ENCODE assay signal across 10 cellular contexts in genomic region chr1:240967070-240967724, GRCh38.
A peak's percentile ranks its signal among the peaks of the same experiment; 100 is the strongest.
DNase-seq lines count a peak whose midpoint lies in the region; ATAC-seq and TF ChIP-seq lines count a peak whose summit lies in the region.
"Had no signal": no experiment of that assay in that cellular context is flagged by ENCODE, and none has a peak within 500 bp of the region (broad histone marks: within the 10 kb centered on the region; RNA-seq: fewer than 3 reads in every experiment).

No MANE protein-coding gene starts in this region.

- H3K27me3 Mint-ChIP-seq in neural crest cell (ENCODE audit: low read depth), result no peaks in the 10 kb centered on the region
- H3K27me3 Mint-ChIP-seq in naive thymus-derived CD8-positive, alpha-beta T cell, result peaks cover 0 to 4% (median 0%) of the 10 kb centered on the region in 5 donors

- H3K4me1 Mint-ChIP-seq in neural crest cell, result no peaks in the 10 kb centered on the region
- H3K4me1 Mint-ChIP-seq in naive thymus-derived CD8-positive, alpha-beta T cell, result no peaks in the 10 kb centered on the region

- intact Hi-C loops in dorsolateral prefrontal cortex (cut with DNase I), result no loop called here

- H3K4me3 ChIP-seq in GM12864 (ENCODE audit: low read depth, low read length) (no peak overlapping the region), NB4 (ENCODE audit: low read depth, low read length) (no peak overlapping the region), dorsolateral prefrontal cortex (no peak overlapping the region)

- H3K27ac Mint-ChIP-seq in neural crest cell (ENCODE audit: unreplicated experiment), result no peak overlapping the region
- peak overlapping the region in 1 of 10 donors; percentile 3 for H3K27ac Mint-ChIP-seq in naive thymus-derived CD8-positive, alpha-beta T cell

- H3K9me3 Mint-ChIP-seq in neural crest cell, result peaks cover 2% of the 10 kb centered on the region
- peaks cover 0 to 7% (median 5%) of the 10 kb centered on the region in 9 donors for H3K9me3 Mint-ChIP-seq in naive thymus-derived CD8-positive, alpha-beta T cell

- H3K27me3 ChIP-seq in dorsolateral prefrontal cortex, result no peaks in the 10 kb centered on the region

- POLR2A ChIA-PET in naive thymus-derived CD8-positive, alpha-beta T cell (lab: Charles Lee), result no interaction called here

- TF ChIP-seq POLR2A in NB4 (IDR thresholded peaks at IDR 0.05; ENCODE audit: extremely low read depth, insufficient read length), result no peak

- no peak overlapping the region for H3K27ac ChIP-seq in dorsolateral prefrontal cortex

- H3K36me3 Mint-ChIP-seq in neural crest cell (ENCODE audit: low read depth), result no peaks in the 10 kb centered on the region
- no peaks in the 10 kb centered on the region for H3K36me3 Mint-ChIP-seq in naive thymus-derived CD8-positive, alpha-beta T cell

- TF ChIP-seq CTCF in GM12864 (IDR thresholded peaks at IDR 0.05; ENCODE audit: low read depth, low read length, missing control alignments) (peak; percentile 22), NB4 (IDR thresholded peaks at IDR 0.05; ENCODE audit: low read depth, low read length) (no peak), dorsolateral prefrontal cortex (IDR thresholded peaks at IDR 0.05 in 54 of 56, conservative IDR thresholded peaks at IDR 0.05 in 2 of 56; ENCODE audit: low read depth in 1 of 56, partially characterized antibody in 56 of 56) (peak in 29 of 56 donors; percentile 8 to 47 (median 25)), neural crest cell (conservative IDR thresholded peaks at IDR 0.05) (peak; percentile 60)

- ATAC-seq in HG03280 (IDR thresholded peaks at IDR 0.05; ENCODE audit: unreplicated experiment), result no peak
- ATAC-seq in naive thymus-derived CD8-positive, alpha-beta T cell, result no peak
- ATAC-seq: HCT116 had no signal

- H3K4me3 Mint-ChIP-seq in neural crest cell, result no peak overlapping the region
- H3K4me3 Mint-ChIP-seq in naive thymus-derived CD8-positive, alpha-beta T cell, result no peak overlapping the region

- DNase-seq in GM12864 (ENCODE audit: low read depth), result no peak
- peak; percentile 9 for DNase-seq in NB4 (ENCODE audit: low read depth)
- DNase-seq in dorsolateral prefrontal cortex, result no peak
- DNase-seq in neural crest cell (ENCODE audit: low read depth, low spot score), result no peak
- DNase-seq in C1 segment of cervical spinal cord (lab: John Stamatoyannopoulos, UW), result no peak
- no peak for DNase-seq in naive thymus-derived CD8-positive, alpha-beta T cell
- no peak for DNase-seq in NCI-H1105 treated with DMSO at 0.1 percent for 48 hours (lab: John Stamatoyannopoulos, UW)
- DNase-seq: cortex of kidney had no signal
